In the genomic region with DNA sequence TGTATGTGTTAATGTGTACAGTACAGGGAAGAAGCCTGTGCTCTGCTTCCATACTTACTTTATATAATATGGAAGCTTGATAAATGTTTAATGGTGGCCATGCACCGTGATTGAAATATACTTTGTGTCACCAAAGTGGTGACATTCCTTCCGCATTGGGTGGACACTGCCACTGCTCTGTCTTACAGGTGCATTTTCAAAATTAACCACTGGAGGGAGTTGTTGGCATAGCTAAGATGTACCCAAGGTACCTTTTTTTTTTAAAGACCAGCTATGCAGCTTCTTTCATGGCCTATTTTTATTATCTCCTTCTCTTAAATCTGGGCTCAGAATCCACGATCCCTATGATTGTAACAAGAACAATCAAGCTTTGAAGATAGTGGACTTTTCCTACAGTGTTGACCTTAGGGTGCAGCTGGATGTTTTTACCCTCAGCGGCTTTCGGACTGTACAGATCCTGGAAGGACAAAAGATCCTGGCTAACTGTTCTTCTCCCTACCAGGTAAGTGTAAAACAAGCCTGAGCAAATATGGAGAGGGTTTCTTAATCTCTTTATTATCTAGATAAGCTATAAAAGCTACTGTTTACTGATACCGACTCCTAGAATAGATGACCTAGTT, we compare ENCODE assay signal across 8 cellular contexts. TPM values are rescaled to one million over a fixed set of nuclear protein-coding genes. Genes with fewer than 3 reads are reported as not detected.
DNase-seq lines count a peak whose midpoint lies in the region; ATAC-seq, FAIRE-seq and TF ChIP-seq lines count a peak whose summit lies in the region.

No MANE protein-coding gene starts in this region.

- H3K4me2 ChIP-seq in A549 (no peak overlapping the region), KMS-11 (no peak overlapping the region), mammary epithelial cell (ENCODE audit: insufficient read depth, low read depth, low read length) (no peak overlapping the region)

- WGBS in A549 (ENCODE audit: missing lambda C conversion rate), result 55% methylated on average over 6 of the region's 6 CpGs
- 46% methylated on average over 6 of the region's 6 CpGs for WGBS in mammary epithelial cell (ENCODE audit: low coverage, missing lambda C conversion rate)

- peak; percentile 79 to 80 for TF ChIP-seq RAD21 in A549 (conservative IDR thresholded peaks at IDR 0.05 in 1 of 2, IDR thresholded peaks at IDR 0.05 in 1 of 2)

- no peak for FAIRE-seq in A549 (lab: Jason Lieb, UNC)

- H3K27ac ChIP-seq in A549, result no peak overlapping the region
- no peak overlapping the region for H3K27ac ChIP-seq in KMS-11
- no peak overlapping the region for H3K27ac ChIP-seq in mammary epithelial cell (ENCODE audit: insufficient read depth, low read depth, low read length)

- intact Hi-C loops in mammary epithelial cell (cut with micrococcal nuclease), result loop anchor here (1.0 to 2.0 kb wide), 6 partner anchors 22 to 205 kb away; partner anchors contain the start of gene PAK6

- dilution Hi-C loops in mammary epithelial cell (cut with HindIII; ENCODE audit: low sequenced_read_pairs), result loop anchor here (5.0 kb wide), 2 partner anchors 55 to 190 kb away; partner anchors contain the start of gene IVD

- H3K4me1 ChIP-seq in A549 (no peaks in the 10 kb centered on the region), KMS-11 (ENCODE audit: low read depth, poor library complexity, severe bottlenecking) (peaks cover 4% of the 10 kb centered on the region), mammary epithelial cell (ENCODE audit: insufficient read depth, low read length) (no peaks in the 10 kb centered on the region)

- POLR2A ChIA-PET in A549 (lab: Yijun Ruan, JAX), result interaction anchor here (1.0 kb wide), 2 partner anchors 57 to 172 kb away, joined by 3 read pairs; no protein-coding TSS in a partner anchor

- H3K9me3 ChIP-seq in A549 (no peaks in the 10 kb centered on the region), mammary epithelial cell (replicated peaks; ENCODE audit: insufficient read depth, low read length) (no peaks in the 10 kb centered on the region)

- DNase-seq in A549 (ENCODE audit: low read depth in 1 of 2, low spot score in 1 of 2), result peak; percentile 38 to 61
- peak; percentile 16 for DNase-seq in GM04503 (ENCODE audit: low read depth)
- peak; percentile 73 for DNase-seq in RPMI8226
- DNase-seq in mammary epithelial cell, result peak; percentile 48
- peak; percentile 51 for DNase-seq in iris pigment epithelial cell (ENCODE audit: low read depth)
- peak; percentile 18 to 40 for DNase-seq in stimulated activated CD4-positive, alpha-beta T cell treated with anti-CD3 and anti-CD28 coated beads, Interleukin-2, amount 100 ng/mL, for 48 hours
- no peak for DNase-seq in GM19240 (ENCODE audit: insufficient read length, low spot score)

- in situ Hi-C loops in mammary epithelial cell (cut with MboI; ENCODE audit: low sequenced_read_pairs in 2 of 2), result loop anchor here in 1 of 2 donors (5.0 kb wide), 1 partner anchor 55 kb away; no protein-coding TSS in a partner anchor

- TF ChIP-seq EP300 in A549 (IDR thresholded peaks at IDR 0.05), result no peak

- peak; percentile 83 to 88; a peak in 5 of 6 replicates for ATAC-seq in A549

- H3K9ac ChIP-seq in KMS-11 (no peak overlapping the region), mammary epithelial cell (ENCODE audit: insufficient read depth, low read length) (no peak overlapping the region)

- H2AFZ ChIP-seq in KMS-11 (ENCODE audit: low read depth), result no peak overlapping the region
- no peak overlapping the region for H2AFZ ChIP-seq in mammary epithelial cell (ENCODE audit: low read depth, low read length)

- H3K4me3 ChIP-seq in A549 (no peak overlapping the region), KMS-11 (IDR thresholded peaks at IDR 0.05; ENCODE audit: insufficient read depth, low read depth, low read length) (no peak overlapping the region), mammary epithelial cell (replicated peaks in 1 of 3; ENCODE audit: insufficient read depth in 1 of 3, low read depth in 2 of 3, low read length in 3 of 3) (no peak overlapping the region)

- TF ChIP-seq CTCF in A549 (IDR thresholded peaks at IDR 0.05) (peak; percentile 80), KMS-11 (conservative IDR thresholded peaks at IDR 0.05; ENCODE audit: low read depth, low read length) (peak; percentile 87), mammary epithelial cell (conservative IDR thresholded peaks at IDR 0.05 in 1 of 2, IDR thresholded peaks at IDR 0.05 in 1 of 2; ENCODE audit: extremely low read depth in 1 of 2, insufficient read depth in 1 of 2, low read depth in 1 of 2, low read length in 2 of 2) (peak; percentile 79 to 81)

- H3K79me2 ChIP-seq in KMS-11 (ENCODE audit: insufficient read depth, low read depth) (no peaks in the 10 kb centered on the region), mammary epithelial cell (ENCODE audit: insufficient read depth, low read length) (no peaks in the 10 kb centered on the region)

- TF ChIP-seq POLR2A in A549 (IDR thresholded peaks at IDR 0.05; ENCODE audit: low read length), result no peak

- CTCF ChIA-PET in A549 (lab: Yijun Ruan, JAX), result interaction anchor here (0.6 to 29.0 kb wide), 41 partner anchors 9 to 262 kb away, joined by 3 to 658 read pairs (median 4); partner anchors contain the start of gene PAK6
- CTCF ChIA-PET in mammary epithelial cell (lab: Charles Lee; ENCODE audit: low non-redundant PET), result interaction anchor here (0.6 to 1.2 kb wide), 8 partner anchors 12 to 110 kb away, joined by 3 to 13 read pairs (median 4); partner anchors contain the start of gene PAK6

- H4K20me1 ChIP-seq in KMS-11 (ENCODE audit: insufficient read depth) (no peaks in the 10 kb centered on the region), mammary epithelial cell (ENCODE audit: insufficient read depth, low read length) (no peaks in the 10 kb centered on the region)

- H3K27me3 ChIP-seq in KMS-11 (ENCODE audit: insufficient read depth, low read depth), result no peaks in the 10 kb centered on the region
- no peaks in the 10 kb centered on the region for H3K27me3 ChIP-seq in mammary epithelial cell (ENCODE audit: insufficient read depth, low read length)

- BruUV-seq in mammary epithelial cell (replicated peaks; lab: Mats Ljungman, UMichigan), result TSS peak; percentile 17

- H3K36me3 ChIP-seq in KMS-11 (ENCODE audit: insufficient read depth) (peaks cover 13% of the 10 kb centered on the region), mammary epithelial cell (ENCODE audit: insufficient read depth, low read length) (peaks cover 31% of the 10 kb centered on the region)

TF ChIP-seq in A549, 52 proteins besides CTCF, POLR2A, EP300 and RAD21:
- TF ChIP-seq TP53 (CRISPR knock-in tag; IDR thresholded peaks at IDR 0.05) (no peak), SMC3 (IDR thresholded peaks at IDR 0.05) (peak; percentile 70)

RNA-seq across cellular contexts. Expression of gene PAK6, which starts 21.6 kb away (rescaled TPM):
- polyA plus RNA-seq in A549 (2011; rRNA removed), result 0.08 and 0.16 TPM in 2 replicates
- polyA plus RNA-seq in A549 (2012; cell fraction: cytosol; rRNA removed), result 0.03 and 0.04 TPM in 2 replicates
- polyA plus RNA-seq in A549 (2012; cell fraction: nucleus; rRNA removed), result 0.10 and 0.22 TPM in 2 replicates
- polyA plus RNA-seq in A549 (2017; fragmentation: RNase III; extraction: RNeasy Plus Mini Kit Qiagen cat#74134 plus additional on column Dnase treatment), result 0.05 to 0.12 TPM (median 0.10 TPM) in 3 replicates
- 0.08 TPM in 1 of 2 replicates, not detected in the other for polyA minus RNA-seq in A549 (2011; rRNA and poly(A)+ RNA removed)
- 10 to 100 TPM; 13.7 to 33.8 TPM for total RNA-seq in mammary epithelial cell
- 24.6 TPM for polyA plus RNA-seq in mammary epithelial cell
- 11.1 TPM for polyA minus RNA-seq in mammary epithelial cell

RNA-seq across cellular contexts. Expression of gene BUB1B, which starts 56.4 kb away (rescaled TPM):
- polyA plus RNA-seq in A549 (2011; rRNA removed) (37.5 and 42.2 TPM in 2 replicates), A549 (2017; fragmentation: RNase III; extraction: RNeasy Plus Mini Kit Qiagen cat#74134 plus additional on column Dnase treatment) (35.0 to 50.2 TPM (median 42.6 TPM) in 3 replicates), mammary epithelial cell (18.5 TPM)
- polyA plus RNA-seq in A549 (2012; cell fraction: cytosol; rRNA removed), result 13.8 and 13.9 TPM in 2 replicates
- 26.0 and 45.2 TPM in 2 replicates for polyA plus RNA-seq in A549 (2012; cell fraction: nucleus; rRNA removed)
- polyA minus RNA-seq in A549 (2011; rRNA and poly(A)+ RNA removed), result 12.2 and 13.2 TPM in 2 replicates
- total RNA-seq in mammary epithelial cell, result 10 to 100 TPM in 1 of 2 donors, 1 to 10 TPM in 1; 2.8 to 34.6 TPM
- polyA minus RNA-seq in mammary epithelial cell, result 90.2 TPM

Comparison
In these comparisons a context has a peak if more than half of its experiments do, and no peak if none do; other contexts are left out.
1. RNA of gene PAK6, which starts 21.6 kb away (polyA plus RNA-seq): 24.6 TPM in mammary epithelial cell (single experiment); 0.03 to 0.22 TPM in A549; every median in the first group is over 10 times any median in the second.
2. Peak in every context shown above with its lines, with median percentiles within 50 percentile points of each other: CTCF ChIP-seq.